ENCODE assay signal across 12 cellular contexts in the genomic region with DNA sequence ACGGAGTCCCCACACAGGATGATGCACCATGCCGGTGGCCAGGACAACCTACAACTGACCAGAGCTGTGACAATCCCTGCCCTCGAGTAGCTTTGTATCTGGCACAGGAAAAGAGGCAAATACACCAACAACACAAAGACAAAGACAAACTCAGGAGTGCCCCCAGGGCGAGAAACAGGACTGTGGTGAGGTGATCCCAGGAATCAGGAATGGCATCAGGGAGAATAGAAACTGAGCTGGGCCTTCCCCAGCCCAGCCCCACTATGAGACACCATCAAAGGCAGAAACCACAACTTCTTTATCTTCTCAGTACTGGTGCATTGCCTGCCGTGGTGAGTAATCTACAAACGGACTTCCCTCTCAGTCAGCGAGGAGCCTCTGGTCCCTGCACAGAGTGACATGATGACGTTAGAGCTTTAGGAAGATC.
A peak's percentile ranks its signal among the peaks of the same experiment; 100 is the strongest.
DNase-seq lines count a peak whose midpoint lies in the region; ATAC-seq and TF ChIP-seq lines count a peak whose summit lies in the region.
"Had no signal": no experiment of that assay in that cellular context is flagged by ENCODE, and none has a peak within 500 bp of the region (broad histone marks: within the 10 kb centered on the region; RNA-seq: fewer than 3 reads in every experiment).

No MANE protein-coding gene starts in this region.

- TF ChIP-seq POLR2A in GM18505 (IDR thresholded peaks at IDR 0.05; ENCODE audit: borderline replicate concordance, extremely low read depth, insufficient read depth, insufficient read length), result no peak

- no peaks in the 10 kb centered on the region for H3K27me3 ChIP-seq in foreskin keratinocyte

- peak; percentile 99 for ATAC-seq in foreskin keratinocyte
- no peak for ATAC-seq in GM18505 (IDR thresholded peaks at IDR 0.05; ENCODE audit: unreplicated experiment)
- ATAC-seq in GM21360 (IDR thresholded peaks at IDR 0.05; ENCODE audit: unreplicated experiment), result no peak

- peak overlapping the region; percentile 55 for H3K27ac ChIP-seq in foreskin keratinocyte

- peaks cover 3% of the 10 kb centered on the region for H3K4me1 ChIP-seq in foreskin keratinocyte

- DNase-seq in AML-193 (lab: John Stamatoyannopoulos, UW), result peak; percentile 59 to 64
- DNase-seq in H4 (ENCODE audit: low spot score), result peak; percentile 48
- DNase-seq in SKM-1 (lab: John Stamatoyannopoulos, UW; ENCODE audit: unreplicated experiment), result peak; percentile 19
- DNase-seq in foreskin keratinocyte, result peak; percentile 84 to 94
- no peak for DNase-seq in NCI-H526 treated with DMSO at 0.1 percent for 48 hours (lab: John Stamatoyannopoulos, UW)
- no peak for DNase-seq in NK-92 treated with Interleukin-12 subunit alpha and Interleukin-12 subunit beta, amount 100 ng/mL, for 24 hours (lab: John Stamatoyannopoulos, UW)
- DNase-seq: activated CD8-positive, alpha-beta memory T cell treated with anti-CD3 and anti-CD28 coated beads, Interleukin-2, amount 50 U/mL, for 48 hours; DMS153; NCI-H1694; nephron progenitor cell had no signal

- TF ChIP-seq CTCF in foreskin keratinocyte (conservative IDR thresholded peaks at IDR 0.05), result no peak

Comparison
In these comparisons a context has a peak if more than half of its experiments do, and no peak if none do; other contexts are left out.
1. DNase-seq: peak in AML-193 (2 of 2), H4 (single experiment), SKM-1 (single experiment) and foreskin keratinocyte (2 of 2); none in NCI-H526 treated with DMSO at 0.1 percent for 48 hours (single experiment) and NK-92 treated with Interleukin-12 subunit alpha and Interleukin-12 subunit beta, amount 100 ng/mL, for 24 hours (single experiment).